ENCODE assay signal across 1 cellular context in the genomic region with DNA sequence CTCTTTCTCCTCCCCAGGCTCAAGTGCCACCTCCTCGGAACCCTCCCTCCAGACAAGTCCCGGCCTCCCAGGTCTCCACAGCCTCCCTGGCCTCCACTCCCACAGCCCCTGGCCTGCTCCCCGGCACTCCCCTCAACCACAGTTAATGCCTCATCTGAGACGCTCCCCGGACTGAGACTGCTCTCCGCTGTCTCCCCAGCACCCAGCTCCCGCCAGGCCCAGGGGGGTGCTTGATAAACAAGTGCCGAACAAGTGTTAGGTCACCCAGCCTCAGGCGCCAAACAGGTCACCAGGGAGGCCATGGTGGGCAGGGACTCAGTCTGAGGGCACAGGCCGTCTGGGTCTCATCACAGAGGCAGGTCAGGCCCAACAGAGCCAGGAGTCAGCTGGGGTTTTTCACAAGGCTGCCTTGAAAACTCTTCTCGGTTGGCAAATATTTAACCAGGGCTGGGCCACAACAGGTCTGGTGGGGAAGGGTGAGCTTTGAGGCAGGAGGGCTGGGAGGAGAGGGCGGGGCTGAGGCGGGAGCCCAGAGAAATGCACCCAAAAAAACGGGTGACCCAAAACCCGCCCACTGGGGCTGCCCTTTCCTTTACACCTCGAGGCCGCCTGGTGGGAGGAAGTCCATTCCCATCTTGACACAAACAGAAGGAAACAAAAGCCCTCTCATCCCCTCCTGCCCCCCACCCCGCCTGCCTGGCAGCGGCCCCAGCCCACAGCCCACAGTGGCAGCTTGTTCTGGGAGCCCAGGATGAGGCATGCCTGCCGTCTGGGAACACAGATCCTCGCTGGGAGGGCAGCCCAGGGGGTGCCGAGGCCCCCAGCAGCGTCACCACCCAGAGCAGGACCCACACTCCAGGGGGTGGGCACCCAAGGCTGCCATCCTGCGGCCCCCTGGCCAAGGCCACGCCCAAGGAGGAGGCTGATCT.
TF ChIP-seq lines count a peak whose summit lies in the region.

No MANE protein-coding gene starts in this region.

TF ChIP-seq in HepG2, 621 proteins besides CTCF, POLR2A, EP300 and RAD21 (continued from another document and continues in another):
- TF ChIP-seq, protein P1, sequence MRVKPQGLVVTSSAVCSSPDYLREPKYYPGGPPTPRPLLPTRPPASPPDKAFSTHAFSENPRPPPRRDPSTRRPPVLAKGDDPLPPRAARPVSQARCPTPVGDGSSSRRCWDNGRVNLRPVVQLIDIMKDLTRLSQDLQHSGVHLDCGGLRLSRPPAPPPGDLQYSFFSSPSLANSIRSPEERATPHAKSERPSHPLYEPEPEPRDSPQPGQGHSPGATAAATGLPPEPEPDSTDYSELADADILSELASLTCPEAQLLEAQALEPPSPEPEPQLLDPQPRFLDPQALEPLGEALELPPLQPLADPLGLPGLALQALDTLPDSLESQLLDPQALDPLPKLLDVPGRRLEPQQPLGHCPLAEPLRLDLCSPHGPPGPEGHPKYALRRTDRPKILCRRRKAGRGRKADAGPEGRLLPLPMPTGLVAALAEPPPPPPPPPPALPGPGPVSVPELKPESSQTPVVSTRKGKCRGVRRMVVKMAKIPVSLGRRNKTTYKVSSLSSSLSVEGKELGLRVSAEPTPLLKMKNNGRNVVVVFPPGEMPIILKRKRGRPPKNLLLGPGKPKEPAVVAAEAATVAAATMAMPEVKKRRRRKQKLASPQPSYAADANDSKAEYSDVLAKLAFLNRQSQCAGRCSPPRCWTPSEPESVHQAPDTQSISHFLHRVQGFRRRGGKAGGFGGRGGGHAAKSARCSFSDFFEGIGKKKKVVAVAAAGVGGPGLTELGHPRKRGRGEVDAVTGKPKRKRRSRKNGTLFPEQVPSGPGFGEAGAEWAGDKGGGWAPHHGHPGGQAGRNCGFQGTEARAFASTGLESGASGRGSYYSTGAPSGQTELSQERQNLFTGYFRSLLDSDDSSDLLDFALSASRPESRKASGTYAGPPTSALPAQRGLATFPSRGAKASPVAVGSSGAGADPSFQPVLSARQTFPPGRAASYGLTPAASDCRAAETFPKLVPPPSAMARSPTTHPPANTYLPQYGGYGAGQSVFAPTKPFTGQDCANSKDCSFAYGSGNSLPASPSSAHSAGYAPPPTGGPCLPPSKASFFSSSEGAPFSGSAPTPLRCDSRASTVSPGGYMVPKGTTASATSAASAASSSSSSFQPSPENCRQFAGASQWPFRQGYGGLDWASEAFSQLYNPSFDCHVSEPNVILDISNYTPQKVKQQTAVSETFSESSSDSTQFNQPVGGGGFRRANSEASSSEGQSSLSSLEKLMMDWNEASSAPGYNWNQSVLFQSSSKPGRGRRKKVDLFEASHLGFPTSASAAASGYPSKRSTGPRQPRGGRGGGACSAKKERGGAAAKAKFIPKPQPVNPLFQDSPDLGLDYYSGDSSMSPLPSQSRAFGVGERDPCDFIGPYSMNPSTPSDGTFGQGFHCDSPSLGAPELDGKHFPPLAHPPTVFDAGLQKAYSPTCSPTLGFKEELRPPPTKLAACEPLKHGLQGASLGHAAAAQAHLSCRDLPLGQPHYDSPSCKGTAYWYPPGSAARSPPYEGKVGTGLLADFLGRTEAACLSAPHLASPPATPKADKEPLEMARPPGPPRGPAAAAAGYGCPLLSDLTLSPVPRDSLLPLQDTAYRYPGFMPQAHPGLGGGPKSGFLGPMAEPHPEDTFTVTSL (CRISPR knock-in tag; IDR thresholded peaks at IDR 0.05; ENCODE audit: borderline replicate concordance) = peak; percentile 57; the same call in 1 of the 2 replicates
- TF ChIP-seq SAP130 (CRISPR knock-in tag; IDR thresholded peaks at IDR 0.05; ENCODE audit: low read depth) (peak; percentile 80), HNF4G (IDR thresholded peaks at IDR 0.05; ENCODE audit: borderline replicate concordance, low read depth, low read length) (no peak), HNF4G (CRISPR knock-in tag; IDR thresholded peaks at IDR 0.05; ENCODE audit: borderline replicate concordance, low read depth) (peak; percentile 21; the same call in 1 of the 2 replicates), THYN1 (CRISPR knock-in tag; IDR thresholded peaks at IDR 0.05; ENCODE audit: borderline replicate concordance, low read depth) (no peak), SRY (CRISPR knock-in tag; IDR thresholded peaks at IDR 0.05) (0 out of 2 replicates have a peak, but pooled peaks have one; percentile 42), KMT2A (CRISPR knock-in tag; IDR thresholded peaks at IDR 0.05) (no peak), ZMYM3 (CRISPR knock-in tag; IDR thresholded peaks at IDR 0.05) (peak; percentile 49; the same call in 1 of the 2 replicates), NONO (IDR thresholded peaks at IDR 0.05) (no peak), NONO (CRISPR knock-in tag; conservative IDR thresholded peaks at IDR 0.05) (peak; percentile 50; the same call in 1 of the 2 replicates), PAF1 (CRISPR knock-in tag; IDR thresholded peaks at IDR 0.05) (no peak), ZNF652 (CRISPR knock-in tag; IDR thresholded peaks at IDR 0.05; ENCODE audit: borderline replicate concordance, low read depth) (no peak), ZNF670 (CRISPR knock-in tag; IDR thresholded peaks at IDR 0.05; ENCODE audit: borderline replicate concordance) (no peak), ZSCAN22 (CRISPR knock-in tag; IDR thresholded peaks at IDR 0.05) (no peak), ZBTB7A (CRISPR knock-in tag; IDR thresholded peaks at IDR 0.05) (no peak), ZNF343 (CRISPR knock-in tag; IDR thresholded peaks at IDR 0.05) (no peak), ZNF616 (CRISPR knock-in tag; IDR thresholded peaks at IDR 0.05; ENCODE audit: low read depth) (no peak), SIN3B (IDR thresholded peaks at IDR 0.05; ENCODE audit: low read length) (no peak), ZNF792 (CRISPR knock-in tag; IDR thresholded peaks at IDR 0.05) (no peak), ZNF557 (CRISPR knock-in tag; IDR thresholded peaks at IDR 0.05) (no peak), ZNF552 (CRISPR knock-in tag; IDR thresholded peaks at IDR 0.05; ENCODE audit: borderline replicate concordance) (no peak), SMARCE1 (IDR thresholded peaks at IDR 0.05; ENCODE audit: borderline replicate concordance) (no peak), ZNF781 (CRISPR knock-in tag; IDR thresholded peaks at IDR 0.05; ENCODE audit: borderline replicate concordance, not compliant biosample characterization) (no peak), KDM2A (CRISPR knock-in tag; IDR thresholded peaks at IDR 0.05; ENCODE audit: borderline replicate concordance, low read depth) (peak; percentile 57; the same call in 1 of the 2 replicates), MLLT10 (CRISPR knock-in tag; IDR thresholded peaks at IDR 0.05) (no peak), PHF8 (CRISPR knock-in tag; IDR thresholded peaks at IDR 0.05) (no peak; the same call in 1 of the 2 replicates), KAT7 (CRISPR knock-in tag; IDR thresholded peaks at IDR 0.05; ENCODE audit: borderline replicate concordance) (no peak), ZNF598 (CRISPR knock-in tag; IDR thresholded peaks at IDR 0.05; ENCODE audit: borderline replicate concordance) (no peak), ZNF605 (CRISPR knock-in tag; IDR thresholded peaks at IDR 0.05) (peak; percentile 82), ZNF816 (CRISPR knock-in tag; IDR thresholded peaks at IDR 0.05; ENCODE audit: borderline replicate concordance) (no peak), ZNF567 (CRISPR knock-in tag; IDR thresholded peaks at IDR 0.05; ENCODE audit: borderline replicate concordance) (no peak), SYNCRIP (IDR thresholded peaks at IDR 0.05; ENCODE audit: insufficient read depth, low read depth, low read length) (no peak), MXD4 (CRISPR knock-in tag; IDR thresholded peaks at IDR 0.05) (no peak)
- TF ChIP-seq, protein P2, sequence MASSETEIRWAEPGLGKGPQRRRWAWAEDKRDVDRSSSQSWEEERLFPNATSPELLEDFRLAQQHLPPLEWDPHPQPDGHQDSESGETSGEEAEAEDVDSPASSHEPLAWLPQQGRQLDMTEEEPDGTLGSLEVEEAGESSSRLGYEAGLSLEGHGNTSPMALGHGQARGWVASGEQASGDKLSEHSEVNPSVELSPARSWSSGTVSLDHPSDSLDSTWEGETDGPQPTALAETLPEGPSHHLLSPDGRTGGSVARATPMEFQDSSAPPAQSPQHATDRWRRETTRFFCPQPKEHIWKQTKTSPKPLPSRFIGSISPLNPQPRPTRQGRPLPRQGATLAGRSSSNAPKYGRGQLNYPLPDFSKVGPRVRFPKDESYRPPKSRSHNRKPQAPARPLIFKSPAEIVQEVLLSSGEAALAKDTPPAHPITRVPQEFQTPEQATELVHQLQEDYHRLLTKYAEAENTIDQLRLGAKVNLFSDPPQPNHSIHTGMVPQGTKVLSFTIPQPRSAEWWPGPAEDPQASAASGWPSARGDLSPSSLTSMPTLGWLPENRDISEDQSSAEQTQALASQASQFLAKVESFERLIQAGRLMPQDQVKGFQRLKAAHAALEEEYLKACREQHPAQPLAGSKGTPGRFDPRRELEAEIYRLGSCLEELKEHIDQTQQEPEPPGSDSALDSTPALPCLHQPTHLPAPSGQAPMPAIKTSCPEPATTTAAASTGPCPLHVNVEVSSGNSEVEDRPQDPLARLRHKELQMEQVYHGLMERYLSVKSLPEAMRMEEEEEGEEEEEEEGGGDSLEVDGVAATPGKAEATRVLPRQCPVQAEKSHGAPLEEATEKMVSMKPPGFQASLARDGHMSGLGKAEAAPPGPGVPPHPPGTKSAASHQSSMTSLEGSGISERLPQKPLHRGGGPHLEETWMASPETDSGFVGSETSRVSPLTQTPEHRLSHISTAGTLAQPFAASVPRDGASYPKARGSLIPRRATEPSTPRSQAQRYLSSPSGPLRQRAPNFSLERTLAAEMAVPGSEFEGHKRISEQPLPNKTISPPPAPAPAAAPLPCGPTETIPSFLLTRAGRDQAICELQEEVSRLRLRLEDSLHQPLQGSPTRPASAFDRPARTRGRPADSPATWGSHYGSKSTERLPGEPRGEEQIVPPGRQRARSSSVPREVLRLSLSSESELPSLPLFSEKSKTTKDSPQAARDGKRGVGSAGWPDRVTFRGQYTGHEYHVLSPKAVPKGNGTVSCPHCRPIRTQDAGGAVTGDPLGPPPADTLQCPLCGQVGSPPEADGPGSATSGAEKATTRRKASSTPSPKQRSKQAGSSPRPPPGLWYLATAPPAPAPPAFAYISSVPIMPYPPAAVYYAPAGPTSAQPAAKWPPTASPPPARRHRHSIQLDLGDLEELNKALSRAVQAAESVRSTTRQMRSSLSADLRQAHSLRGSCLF (CRISPR knock-in tag; IDR thresholded peaks at IDR 0.05; ENCODE audit: borderline replicate concordance) = no peak
- TF ChIP-seq, protein P3, sequence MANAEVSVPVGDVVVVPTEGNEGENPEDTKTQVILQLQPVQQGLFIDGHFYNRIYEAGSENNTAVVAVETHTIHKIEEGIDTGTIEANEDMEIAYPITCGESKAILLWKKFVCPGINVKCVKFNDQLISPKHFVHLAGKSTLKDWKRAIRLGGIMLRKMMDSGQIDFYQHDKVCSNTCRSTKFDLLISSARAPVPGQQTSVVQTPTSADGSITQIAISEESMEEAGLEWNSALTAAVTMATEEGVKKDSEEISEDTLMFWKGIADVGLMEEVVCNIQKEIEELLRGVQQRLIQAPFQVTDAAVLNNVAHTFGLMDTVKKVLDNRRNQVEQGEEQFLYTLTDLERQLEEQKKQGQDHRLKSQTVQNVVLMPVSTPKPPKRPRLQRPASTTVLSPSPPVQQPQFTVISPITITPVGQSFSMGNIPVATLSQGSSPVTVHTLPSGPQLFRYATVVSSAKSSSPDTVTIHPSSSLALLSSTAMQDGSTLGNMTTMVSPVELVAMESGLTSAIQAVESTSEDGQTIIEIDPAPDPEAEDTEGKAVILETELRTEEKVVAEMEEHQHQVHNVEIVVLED (CRISPR knock-in tag; IDR thresholded peaks at IDR 0.05; ENCODE audit: borderline replicate concordance) = no peak
- TF ChIP-seq, protein P4, sequence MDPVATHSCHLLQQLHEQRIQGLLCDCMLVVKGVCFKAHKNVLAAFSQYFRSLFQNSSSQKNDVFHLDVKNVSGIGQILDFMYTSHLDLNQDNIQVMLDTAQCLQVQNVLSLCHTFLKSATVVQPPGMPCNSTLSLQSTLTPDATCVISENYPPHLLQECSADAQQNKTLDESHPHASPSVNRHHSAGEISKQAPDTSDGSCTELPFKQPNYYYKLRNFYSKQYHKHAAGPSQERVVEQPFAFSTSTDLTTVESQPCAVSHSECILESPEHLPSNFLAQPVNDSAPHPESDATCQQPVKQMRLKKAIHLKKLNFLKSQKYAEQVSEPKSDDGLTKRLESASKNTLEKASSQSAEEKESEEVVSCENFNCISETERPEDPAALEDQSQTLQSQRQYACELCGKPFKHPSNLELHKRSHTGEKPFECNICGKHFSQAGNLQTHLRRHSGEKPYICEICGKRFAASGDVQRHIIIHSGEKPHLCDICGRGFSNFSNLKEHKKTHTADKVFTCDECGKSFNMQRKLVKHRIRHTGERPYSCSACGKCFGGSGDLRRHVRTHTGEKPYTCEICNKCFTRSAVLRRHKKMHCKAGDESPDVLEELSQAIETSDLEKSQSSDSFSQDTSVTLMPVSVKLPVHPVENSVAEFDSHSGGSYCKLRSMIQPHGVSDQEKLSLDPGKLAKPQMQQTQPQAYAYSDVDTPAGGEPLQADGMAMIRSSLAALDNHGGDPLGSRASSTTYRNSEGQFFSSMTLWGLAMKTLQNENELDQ (CRISPR knock-in tag; IDR thresholded peaks at IDR 0.05; ENCODE audit: borderline replicate concordance) = no peak
- TF ChIP-seq, protein P5, sequence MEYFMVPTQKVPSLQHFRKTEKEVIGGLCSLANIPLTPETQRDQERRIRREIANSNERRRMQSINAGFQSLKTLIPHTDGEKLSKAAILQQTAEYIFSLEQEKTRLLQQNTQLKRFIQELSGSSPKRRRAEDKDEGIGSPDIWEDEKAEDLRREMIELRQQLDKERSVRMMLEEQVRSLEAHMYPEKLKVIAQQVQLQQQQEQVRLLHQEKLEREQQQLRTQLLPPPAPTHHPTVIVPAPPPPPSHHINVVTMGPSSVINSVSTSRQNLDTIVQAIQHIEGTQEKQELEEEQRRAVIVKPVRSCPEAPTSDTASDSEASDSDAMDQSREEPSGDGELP (IDR thresholded peaks at IDR 0.05; ENCODE audit: borderline replicate concordance, low read depth) = peak; percentile 93
- TF ChIP-seq, protein P6, sequence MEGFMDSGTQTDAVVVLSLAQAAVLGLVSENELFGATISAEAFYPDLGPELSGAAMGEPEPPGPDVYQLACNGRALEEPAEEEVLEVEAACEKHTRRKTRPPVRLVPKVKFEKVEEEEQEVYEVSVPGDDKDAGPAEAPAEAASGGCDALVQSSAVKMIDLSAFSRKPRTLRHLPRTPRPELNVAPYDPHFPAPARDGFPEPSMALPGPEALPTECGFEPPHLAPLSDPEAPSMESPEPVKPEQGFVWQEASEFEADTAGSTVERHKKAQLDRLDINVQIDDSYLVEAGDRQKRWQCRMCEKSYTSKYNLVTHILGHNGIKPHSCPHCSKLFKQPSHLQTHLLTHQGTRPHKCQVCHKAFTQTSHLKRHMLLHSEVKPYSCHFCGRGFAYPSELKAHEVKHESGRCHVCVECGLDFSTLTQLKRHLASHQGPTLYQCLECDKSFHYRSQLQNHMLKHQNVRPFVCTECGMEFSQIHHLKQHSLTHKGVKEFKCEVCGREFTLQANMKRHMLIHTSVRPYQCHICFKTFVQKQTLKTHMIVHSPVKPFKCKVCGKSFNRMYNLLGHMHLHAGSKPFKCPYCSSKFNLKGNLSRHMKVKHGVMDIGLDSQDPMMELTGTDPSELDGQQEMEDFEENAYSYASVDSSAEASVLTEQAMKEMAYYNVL (CRISPR knock-in tag; IDR thresholded peaks at IDR 0.05; ENCODE audit: borderline replicate concordance) = no peak
